In the genomic region with DNA sequence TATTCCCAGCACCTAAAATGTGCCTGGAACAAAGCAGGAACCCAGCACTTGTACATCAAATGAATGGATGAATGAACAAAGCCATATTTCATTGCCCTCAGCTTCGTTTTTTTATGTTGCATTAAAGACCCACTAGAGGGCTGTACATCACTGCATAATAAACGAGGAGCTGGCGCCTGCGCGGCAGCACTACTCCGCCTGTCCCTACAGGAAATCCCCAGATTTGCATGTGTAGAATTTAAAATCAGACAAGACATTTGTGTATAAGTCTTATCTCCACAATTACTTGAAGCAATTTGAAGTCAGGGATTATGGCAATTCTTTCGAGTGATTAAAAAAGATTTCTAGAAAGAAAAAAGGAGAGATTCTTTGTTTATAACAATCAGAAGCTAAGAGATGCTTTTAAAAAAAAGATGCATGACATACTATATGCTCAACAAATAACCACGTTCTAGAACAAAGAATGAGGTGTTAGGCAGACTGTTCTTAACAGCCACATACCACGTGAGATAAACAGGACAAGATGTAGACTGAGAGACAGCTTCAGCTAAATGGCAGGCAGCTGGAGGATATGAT, we compare ENCODE assay signal across 8 cellular contexts. TPM values are rescaled to one million over a fixed set of nuclear protein-coding genes. Genes with fewer than 3 reads are reported as not detected.
DNase-seq lines count a peak whose midpoint lies in the region; ATAC-seq and TF ChIP-seq lines count a peak whose summit lies in the region.

No MANE protein-coding gene starts in this region.

- no peaks in the 10 kb centered on the region for H3K36me3 ChIP-seq in lower lobe of right lung

- H3K4me3 Mint-ChIP-seq in chondrocyte (ENCODE audit: unreplicated experiment), result no peak overlapping the region

- no peaks in the 10 kb centered on the region for H3K27me3 ChIP-seq in lower lobe of right lung (ENCODE audit: low read depth)

- DNase-seq in CMK (ENCODE audit: low read depth) (peak; percentile 52), NCI-H526 treated with DMSO at 0.1 percent for 48 hours (lab: John Stamatoyannopoulos, UW) (peak; percentile 68), chondrocyte (ENCODE audit: low spot score) (no peak), lower lobe of right lung (peak; percentile 74)
- peak; percentile 81 for DNase-seq in activated CD4-positive, alpha-beta T cell treated with anti-CD3 and anti-CD28 coated beads for 48 hours
- peak; percentile 55 for DNase-seq in stimulated activated CD8-positive, alpha-beta memory T cell treated with anti-CD3 and anti-CD28 coated beads, Interleukin-12 subunit alpha, Interleukin-12 subunit beta, amount 100 ng/mL, for 24 hours (ENCODE audit: extremely low read depth)

- TF ChIP-seq CTCF in chondrocyte (IDR thresholded peaks at IDR 0.05) (peak; percentile 88), lower lobe of right lung (IDR thresholded peaks at IDR 0.05) (peak; percentile 60)

- intact Hi-C loops in lower lobe of right lung (cut with DNase I), result no loop called here

- no peak overlapping the region for H3K27ac ChIP-seq in lower lobe of right lung

- no peaks in the 10 kb centered on the region for H3K36me3 Mint-ChIP-seq in chondrocyte (ENCODE audit: low read depth)

- ATAC-seq in GM19463 (IDR thresholded peaks at IDR 0.05; ENCODE audit: unreplicated experiment) (peak; percentile 88), HG03558 (IDR thresholded peaks at IDR 0.05; ENCODE audit: extremely low read depth, unreplicated experiment) (peak; percentile 54), lower lobe of right lung (peak; percentile 83 to 89)

- H3K9me3 ChIP-seq in lower lobe of right lung, result no peaks in the 10 kb centered on the region

- H3K4me1 Mint-ChIP-seq in chondrocyte (ENCODE audit: low read depth), result peaks cover 8% of the 10 kb centered on the region

- H3K27ac Mint-ChIP-seq in chondrocyte (ENCODE audit: unreplicated experiment), result peak overlapping the region; percentile 23

- H3K9me3 Mint-ChIP-seq in chondrocyte (ENCODE audit: low read depth), result no peaks in the 10 kb centered on the region

- no peak overlapping the region for H3K4me3 ChIP-seq in lower lobe of right lung

- peaks cover 3% of the 10 kb centered on the region for H3K4me1 ChIP-seq in lower lobe of right lung

- H3K27me3 Mint-ChIP-seq in chondrocyte (ENCODE audit: low read depth), result peaks cover 5% of the 10 kb centered on the region

RNA-seq across cellular contexts. Expression of gene NEK2, which starts 5.4 kb away (rescaled TPM):
- total RNA-seq in chondrocyte, result 2.3 to 4.1 TPM (median 3.2 TPM) in 3 replicates
- 0.77 TPM for total RNA-seq in lower lobe of right lung
